In genomic region chr4:176277162-176277904, GRCh38 we compare ENCODE assay signal across 2 cellular contexts.
TF ChIP-seq lines count a peak whose summit lies in the region.

No MANE protein-coding gene starts in this region.

TF ChIP-seq in GM23338, 12 proteins besides CTCF, POLR2A, EP300 and RAD21:
- TF ChIP-seq EZH2phosphoT487 (IDR thresholded peaks at IDR 0.05; ENCODE audit: unreplicated experiment) (no peak), ZNF114 (CRISPR knock-in tag; IDR thresholded peaks at IDR 0.05) (no peak), ETS1 (IDR thresholded peaks at IDR 0.05) (no peak), STAT1 (IDR thresholded peaks at IDR 0.05; ENCODE audit: unreplicated experiment) (no peak)
TF ChIP-seq in GM23338: peak in this region for 0.

TF ChIP-seq in SK-N-SH, 30 proteins besides CTCF, POLR2A, EP300 and RAD21:
- no peak for TF ChIP-seq PBX3 (IDR thresholded peaks at IDR 0.05)
- peak; percentile 75 for TF ChIP-seq SMC3 (IDR thresholded peaks at IDR 0.05; ENCODE audit: low read depth, low read length)
